1 cellular context compared by ENCODE assay signal in the genomic region with DNA sequence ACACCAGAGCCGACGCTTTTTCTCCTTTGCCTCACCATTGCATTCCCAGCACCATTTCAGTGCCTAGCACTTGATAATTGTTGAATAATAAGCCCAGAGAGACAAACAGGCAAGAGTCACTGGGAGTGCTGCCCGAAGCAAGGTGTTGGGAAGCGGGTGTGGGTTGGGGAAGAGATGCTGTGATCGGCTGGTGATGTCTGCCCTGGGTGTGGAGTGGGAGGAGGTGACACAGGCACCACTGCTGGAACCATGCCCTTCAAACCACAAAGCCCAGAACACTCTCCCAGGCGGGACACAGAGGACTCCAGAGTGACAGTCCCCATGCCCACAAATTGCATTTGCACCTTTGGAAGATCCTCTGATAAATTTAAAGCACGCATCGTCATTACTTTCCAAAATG.
TF ChIP-seq lines count a peak whose summit lies in the region.

No MANE protein-coding gene starts in this region.

TF ChIP-seq in IMR-90, 13 proteins besides CTCF, POLR2A, EP300 and RAD21 (continued from another document):
- TF ChIP-seq, protein P1, sequence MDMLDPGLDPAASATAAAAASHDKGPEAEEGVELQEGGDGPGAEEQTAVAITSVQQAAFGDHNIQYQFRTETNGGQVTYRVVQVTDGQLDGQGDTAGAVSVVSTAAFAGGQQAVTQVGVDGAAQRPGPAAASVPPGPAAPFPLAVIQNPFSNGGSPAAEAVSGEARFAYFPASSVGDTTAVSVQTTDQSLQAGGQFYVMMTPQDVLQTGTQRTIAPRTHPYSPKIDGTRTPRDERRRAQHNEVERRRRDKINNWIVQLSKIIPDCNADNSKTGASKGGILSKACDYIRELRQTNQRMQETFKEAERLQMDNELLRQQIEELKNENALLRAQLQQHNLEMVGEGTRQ (IDR thresholded peaks at IDR 0.05; ENCODE audit: low read depth, low read length), result no peak
- no peak for TF ChIP-seq NFE2L2 (IDR thresholded peaks at IDR 0.05; ENCODE audit: low read depth, low read length)
- TF ChIP-seq, protein P2, sequence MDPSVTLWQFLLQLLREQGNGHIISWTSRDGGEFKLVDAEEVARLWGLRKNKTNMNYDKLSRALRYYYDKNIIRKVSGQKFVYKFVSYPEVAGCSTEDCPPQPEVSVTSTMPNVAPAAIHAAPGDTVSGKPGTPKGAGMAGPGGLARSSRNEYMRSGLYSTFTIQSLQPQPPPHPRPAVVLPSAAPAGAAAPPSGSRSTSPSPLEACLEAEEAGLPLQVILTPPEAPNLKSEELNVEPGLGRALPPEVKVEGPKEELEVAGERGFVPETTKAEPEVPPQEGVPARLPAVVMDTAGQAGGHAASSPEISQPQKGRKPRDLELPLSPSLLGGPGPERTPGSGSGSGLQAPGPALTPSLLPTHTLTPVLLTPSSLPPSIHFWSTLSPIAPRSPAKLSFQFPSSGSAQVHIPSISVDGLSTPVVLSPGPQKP (IDR thresholded peaks at IDR 0.05; ENCODE audit: borderline replicate concordance, low read depth, low read length), result no peak
- TF ChIP-seq MXI1 (IDR thresholded peaks at IDR 0.05; ENCODE audit: borderline replicate concordance, low read depth, low read length), result no peak
- TF ChIP-seq RCOR1 (IDR thresholded peaks at IDR 0.05; ENCODE audit: insufficient replicate concordance, low read length), result no peak
- TF ChIP-seq CEBPB (IDR thresholded peaks at IDR 0.05; ENCODE audit: low read depth, low read length), result no peak
- TF ChIP-seq FOS (IDR thresholded peaks at IDR 0.05; ENCODE audit: low read depth, low read length), result no peak
- TF ChIP-seq CHD1 (IDR thresholded peaks at IDR 0.05; ENCODE audit: low read depth, low read length), result no peak
